8 cellular contexts compared by ENCODE assay signal in the genomic region with DNA sequence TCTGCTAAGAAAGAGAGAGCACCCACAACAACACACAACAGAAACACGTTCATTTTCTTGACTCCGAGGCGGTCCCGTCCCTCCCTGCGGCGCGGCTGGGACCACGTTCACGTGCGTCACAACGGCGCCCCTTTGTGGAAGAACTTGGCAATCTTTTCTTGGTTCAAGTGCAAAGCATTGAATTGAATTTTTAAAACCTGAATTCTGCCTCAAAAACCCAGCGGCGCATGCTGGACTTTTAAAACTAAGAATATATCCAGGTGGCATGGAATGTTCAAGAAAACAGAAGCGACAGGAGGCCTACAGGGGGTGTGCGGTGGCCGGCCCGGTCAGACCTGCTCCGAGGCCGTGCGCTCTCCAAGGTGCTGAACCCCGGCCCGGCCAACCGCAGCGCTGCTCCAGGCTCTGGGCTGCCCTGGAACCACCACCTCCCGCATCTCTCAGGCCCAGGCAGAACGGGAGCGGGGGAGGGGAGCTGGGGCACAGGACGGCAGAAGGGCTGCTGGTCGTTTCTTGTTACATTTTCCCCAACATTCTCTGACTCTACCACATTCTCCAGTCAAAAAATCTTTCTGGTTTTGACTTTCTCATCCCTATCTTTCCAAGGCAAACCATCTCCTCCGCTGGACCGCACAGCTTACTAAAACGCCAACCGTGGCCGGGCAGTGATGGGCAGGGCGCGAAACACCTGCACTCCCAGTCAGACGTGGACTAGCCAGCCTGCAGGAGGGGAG. TPM values are rescaled to one million over a fixed set of nuclear protein-coding genes. Genes with fewer than 3 reads are reported as not detected.
DNase-seq lines count a peak whose midpoint lies in the region; ATAC-seq and TF ChIP-seq lines count a peak whose summit lies in the region.

No MANE protein-coding gene starts in this region.

- H3K4me3 Mint-ChIP-seq in HFFc6 (no peak overlapping the region; the same call in 1 of the 2 replicates), osteocyte (ENCODE audit: unreplicated experiment) (no peak overlapping the region)

- no peak for ATAC-seq in GM21786 (IDR thresholded peaks at IDR 0.05; ENCODE audit: unreplicated experiment)

- no peaks in the 10 kb centered on the region for H3K9me3 Mint-ChIP-seq in HFFc6
- H3K9me3 Mint-ChIP-seq in osteocyte (ENCODE audit: unreplicated experiment) = no peaks in the 10 kb centered on the region

- TF ChIP-seq CTCF in HFFc6 (IDR thresholded peaks at IDR 0.05) (peak; percentile 88), RWPE1 (conservative IDR thresholded peaks at IDR 0.05; ENCODE audit: low read depth) (peak; percentile 72), osteocyte (IDR thresholded peaks at IDR 0.05) (peak; percentile 91), thyroid gland (IDR thresholded peaks at IDR 0.05) (peak; percentile 33 to 70 (median 52))

- H3K9me3 ChIP-seq in thyroid gland = no peaks in the 10 kb centered on the region

- H3K4me1 Mint-ChIP-seq in HFFc6 (ENCODE audit: low read depth) (peaks cover 15% of the 10 kb centered on the region), osteocyte (ENCODE audit: unreplicated experiment) (peaks cover 21% of the 10 kb centered on the region)

- peaks cover 1% of the 10 kb centered on the region; the same call in 1 of the 2 replicates for H3K27me3 Mint-ChIP-seq in HFFc6 (ENCODE audit: insufficient read depth)
- H3K27me3 Mint-ChIP-seq in osteocyte (ENCODE audit: unreplicated experiment) = no peaks in the 10 kb centered on the region

- H3K27ac Mint-ChIP-seq in HFFc6 (no peak overlapping the region), osteocyte (ENCODE audit: unreplicated experiment) (no peak overlapping the region)

- H3K36me3 ChIP-seq in thyroid gland = no peaks in the 10 kb centered on the region

- H3K27me3 ChIP-seq in thyroid gland = no peaks in the 10 kb centered on the region

- POLR2A ChIA-PET in RWPE1 (lab: Yijun Ruan, JAX; ENCODE audit: low non-redundant PET) = no interaction called here

- peaks cover 4% of the 10 kb centered on the region; the same call in 1 of the 2 replicates for H3K36me3 Mint-ChIP-seq in HFFc6 (ENCODE audit: low read depth)
- no peaks in the 10 kb centered on the region for H3K36me3 Mint-ChIP-seq in osteocyte (ENCODE audit: unreplicated experiment)

- peaks cover 12 to 22% of the 10 kb centered on the region in 2 donors for H3K4me1 ChIP-seq in thyroid gland

- TF ChIP-seq POLR2A in thyroid gland (IDR thresholded peaks at IDR 0.05) = no peak

- H3K27ac ChIP-seq in RWPE1 (no peak overlapping the region), thyroid gland (no peak overlapping the region)

- CTCF ChIA-PET in RWPE1 (lab: Yijun Ruan, JAX) = interaction anchor here (1.8 kb wide), 1 partner anchor 49 kb away, joined by 9 read pairs; no protein-coding TSS in a partner anchor

- WGBS in thyroid gland, 2 donors = 32 to 35% methylated on average over 33 to 37 of the region's 38 CpGs

- no peak overlapping the region for H3K4me3 ChIP-seq in thyroid gland (replicated peaks in 1 of 3)

- DNase-seq in AG20443 (ENCODE audit: low spot score) (peak; percentile 90), HFFc6 (peak; percentile 41), RWPE1 (ENCODE audit: low spot score) (peak; percentile 85), activated gamma-delta T cell (lab: John Stamatoyannopoulos, UW) (peak; percentile 27), foreskin melanocyte (peak; percentile 46), osteocyte (ENCODE audit: extremely low spot score, unreplicated experiment) (peak; percentile 92), thyroid gland (peak; percentile 77 to 79)

- intact Hi-C loops in thyroid gland (cut with DNase I) = loop anchor here (2.0 to 10.0 kb wide), 2 partner anchors 62 to 80 kb away; no protein-coding TSS in a partner anchor

RNA-seq across cellular contexts. Expression of a gene that starts 3.4 kb away (rescaled TPM):
- total RNA-seq in HFFc6 (2021; fragmentation: NEBNext Ultra II Directional; extraction: Animal tissue kit (Norgen Biotek cat#: 25700)) = 1 to 10 TPM; 4.3 to 6.8 (median 5.6) TPM
- total RNA-seq in osteocyte = 21.9 and 26.5 TPM in 2 replicates
- total RNA-seq in thyroid gland = 10 to 100 TPM; 33.2 to 72.7 (median 40.9) TPM

RNA-seq across cellular contexts. Expression of a gene that starts 3.7 kb away (rescaled TPM):
- 10 to 100 TPM; 26.5 to 31.2 (median 27.9) TPM for total RNA-seq in HFFc6 (2021; fragmentation: NEBNext Ultra II Directional; extraction: Animal tissue kit (Norgen Biotek cat#: 25700))
- 30.7 and 32.8 TPM in 2 replicates for total RNA-seq in osteocyte
- total RNA-seq in thyroid gland = 10 to 100 TPM; 46.5 to 57.5 (median 55.1) TPM

RNA-seq across cellular contexts. Expression of a gene that starts 35.8 kb away (rescaled TPM):
- 10 to 100 TPM; 47.4 to 60.5 (median 48.7) TPM for total RNA-seq in HFFc6 (2021; fragmentation: NEBNext Ultra II Directional; extraction: Animal tissue kit (Norgen Biotek cat#: 25700))
- total RNA-seq in osteocyte (69.8 and 78.7 TPM in 2 replicates), thyroid gland (10 to 100 TPM; 51.2 to 66.6 (median 53.6) TPM)

RNA-seq across cellular contexts. Expression of a gene that starts 43.1 kb away (rescaled TPM):
- total RNA-seq in HFFc6 (2021; fragmentation: NEBNext Ultra II Directional; extraction: Animal tissue kit (Norgen Biotek cat#: 25700)) = not detected
- total RNA-seq in osteocyte (not detected in 2 replicates), thyroid gland (1 to 10 TPM in 3 of 4 donors, under 1 TPM in 1; 0.22 to 6.6 (median 3.9) TPM)

RNA-seq across cellular contexts. Expression of a gene that starts 43.8 kb away (rescaled TPM):
- total RNA-seq in HFFc6 (2021; fragmentation: NEBNext Ultra II Directional; extraction: Animal tissue kit (Norgen Biotek cat#: 25700)) = 10 to 100 TPM; 25.2 to 38.1 (median 28.8) TPM
- total RNA-seq in osteocyte = 65.7 and 72.8 TPM in 2 replicates
- total RNA-seq in thyroid gland = 10 to 100 TPM; 47.5 to 69.7 (median 48.7) TPM

Comparison
In these comparisons a context has a peak if more than half of its experiments do, and no peak if none do; other contexts are left out.
1. DNase-seq: peak in every context shown above with its lines; median percentile 92 in osteocyte; 90 in AG20443; 85 in RWPE1; 78 in thyroid gland; 46 in foreskin melanocyte; 41 in HFFc6; 27 in activated gamma-delta T cell.